Comparison of ENCODE assay signal across 7 cellular contexts in genomic region chr18:23675236-23675635, GRCh38. TPM values are rescaled to one million over a fixed set of nuclear protein-coding genes. Genes with fewer than 3 reads are reported as not detected.
"Had no signal": no experiment of that assay in that cellular context is flagged by ENCODE, and none has a peak within 500 bp of the region (broad histone marks: within the 10 kb centered on the region; RNA-seq: fewer than 3 reads in every experiment).

No MANE protein-coding gene starts in this region.

- DNase-seq: IMR-90, KBM-7 had no signal

- H3K4me3 ChIP-seq: K562 had no signal

- ATAC-seq: HepG2, K562 had no signal

- H3K27ac ChIP-seq: HL-60 had no signal

RNA-seq across cellular contexts. Expression of gene ANKRD29, which starts 12.5 kb away (rescaled TPM):
- total RNA-seq: HepG2, HT1080 had no signal
- polyA plus RNA-seq: HepG2, IgD-negative memory B cell, K562 had no signal

RNA-seq across cellular contexts. Expression of gene LAMA3, which starts 14.0 kb away (rescaled TPM):
- polyA plus RNA-seq: IgD-negative memory B cell, K562 had no signal
